In the genomic region with DNA sequence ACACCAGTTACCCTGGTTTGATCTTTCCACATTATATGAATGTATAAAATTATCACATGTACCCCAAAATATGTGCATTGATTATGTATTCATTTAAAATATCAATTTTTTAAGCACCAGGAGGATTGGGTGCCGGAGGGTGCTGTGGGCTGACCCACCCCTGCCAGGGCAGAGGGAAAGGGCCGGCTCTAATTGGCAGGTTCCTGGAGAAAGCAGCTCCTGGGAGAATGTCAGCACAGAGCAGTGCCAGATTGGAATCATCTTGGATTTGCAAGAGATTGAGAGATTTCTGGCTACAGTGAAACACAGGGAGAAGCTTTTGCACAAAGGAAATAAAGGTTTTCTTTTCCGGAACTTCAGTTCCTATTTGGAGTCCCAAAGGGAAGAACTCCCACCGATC, we compare ENCODE assay signal across 22 cellular contexts.
DNase-seq lines count a peak whose midpoint lies in the region; ATAC-seq and TF ChIP-seq lines count a peak whose summit lies in the region.
"Had no signal": no experiment of that assay in that cellular context is flagged by ENCODE, and none has a peak within 500 bp of the region (broad histone marks: within the 10 kb centered on the region; RNA-seq: fewer than 3 reads in every experiment).

No MANE protein-coding gene starts in this region.

- no peak for TF ChIP-seq CTCF in vagina (IDR thresholded peaks at IDR 0.05)

- H3K36me3 Mint-ChIP-seq in activated CD4-positive, alpha-beta T cell treated with anti-CD3 and anti-CD28 coated beads, Interleukin-2, amount 10 ng/mL, durations not matched to agents 24 days and 14 days (ENCODE audit: low read depth), result no peaks in the 10 kb centered on the region
- H3K36me3 Mint-ChIP-seq: CD4-positive, CD25-positive, alpha-beta regulatory T cell; CD8-positive, alpha-beta memory T cell had no signal

- H3K9me3 Mint-ChIP-seq in activated CD4-positive, alpha-beta T cell treated with anti-CD3 and anti-CD28 coated beads, Interleukin-2, amount 10 ng/mL, durations not matched to agents 24 days and 14 days, result no peaks in the 10 kb centered on the region

- H3K9me3 ChIP-seq in vagina, result no peaks in the 10 kb centered on the region
- H3K9me3 ChIP-seq: A549, HAP-1 had no signal

- no peak overlapping the region for H3K27ac Mint-ChIP-seq in activated CD4-positive, alpha-beta T cell treated with anti-CD3 and anti-CD28 coated beads, Interleukin-2, amount 10 ng/mL, durations not matched to agents 24 days and 14 days
- H3K27ac Mint-ChIP-seq: CD4-positive, CD25-positive, alpha-beta regulatory T cell; CD8-positive, alpha-beta memory T cell had no signal

- no peak for TF ChIP-seq POLR2A in vagina (IDR thresholded peaks at IDR 0.05)

- no peak overlapping the region for H3K27ac ChIP-seq in vagina
- H3K27ac ChIP-seq: 22Rv1, A549, GM23248, HL-60 had no signal

- no peak overlapping the region for H3K4me3 Mint-ChIP-seq in activated CD4-positive, alpha-beta T cell treated with anti-CD3 and anti-CD28 coated beads, Interleukin-2, amount 10 ng/mL, durations not matched to agents 24 days and 14 days
- H3K4me3 Mint-ChIP-seq: CD4-positive, CD25-positive, alpha-beta regulatory T cell; CD8-positive, alpha-beta memory T cell had no signal

- peak; percentile 19 for DNase-seq in activated CD4-positive, alpha-beta T cell treated with anti-CD3 and anti-CD28 coated beads, Interleukin-2, amount 10 ng/mL, durations not matched to agents 24 days and 14 days
- DNase-seq in activated CD4-positive, alpha-beta T cell treated with anti-CD3 and anti-CD28 coated beads for 48 hours, result no peak
- DNase-seq in islet precursor cell (peak; percentile 27), sciatic nerve (ENCODE audit: low spot score) (peak; percentile 28), vagina (ENCODE audit: extremely low spot score in 2 of 2) (peak; percentile 10 to 61)
- DNase-seq in activated effector memory CD4-positive, alpha-beta T cell treated with anti-CD3 and anti-CD28 coated beads, Interleukin-2, amount 50 U/mL, for 16 hours, result no peak
- DNase-seq: C1 segment of cervical spinal cord; CD4-positive, CD25-positive, alpha-beta regulatory T cell; CD8-positive, alpha-beta memory T cell; COR-L47; DMS 273 treated with DMSO at 0.1 percent for 48 hours; DMS53; DND-41; EL; GM23248 had no signal

- ATAC-seq in sciatic nerve (no peak), HG03095 (IDR thresholded peaks at IDR 0.05; ENCODE audit: unreplicated experiment) (no peak), HG02938 (IDR thresholded peaks at IDR 0.05; ENCODE audit: unreplicated experiment) (no peak)
- ATAC-seq: A549, GM12878 had no signal

- no peaks in the 10 kb centered on the region for H3K4me1 Mint-ChIP-seq in activated CD4-positive, alpha-beta T cell treated with anti-CD3 and anti-CD28 coated beads, Interleukin-2, amount 10 ng/mL, durations not matched to agents 24 days and 14 days
- H3K4me1 Mint-ChIP-seq: CD4-positive, CD25-positive, alpha-beta regulatory T cell; CD8-positive, alpha-beta memory T cell had no signal

- intact Hi-C loops in activated CD4-positive, alpha-beta T cell treated with anti-CD3 and anti-CD28 coated beads, Interleukin-2, amount 10 ng/mL, durations not matched to agents 24 days and 14 days (cut with micrococcal nuclease), result no loop called here
- intact Hi-C loops in sciatic nerve (cut with DNase I), result no loop called here
- intact Hi-C loops in vagina (cut with DNase I), result no loop called here

- no peaks in the 10 kb centered on the region for H3K27me3 ChIP-seq in vagina

- no peaks in the 10 kb centered on the region for H3K36me3 ChIP-seq in vagina
- H3K36me3 ChIP-seq: HAP-1 had no signal

- H3K4me3 ChIP-seq in vagina, result no peak overlapping the region
- H3K4me3 ChIP-seq: A549, GM12878, GM23248, HAP-1 had no signal

- H3K27me3 Mint-ChIP-seq in activated CD4-positive, alpha-beta T cell treated with anti-CD3 and anti-CD28 coated beads, Interleukin-2, amount 10 ng/mL, durations not matched to agents 24 days and 14 days, result no peaks in the 10 kb centered on the region

- no peaks in the 10 kb centered on the region for H3K4me1 ChIP-seq in vagina
- H3K4me1 ChIP-seq: A549, HAP-1 had no signal

Comparison
In these comparisons a context has a peak if more than half of its experiments do, and no peak if none do; other contexts are left out.
1. DNase-seq: peak in activated CD4-positive, alpha-beta T cell treated with anti-CD3 and anti-CD28 coated beads, Interleukin-2, amount 10 ng/mL, durations not matched to agents 24 days and 14 days (single experiment), islet precursor cell (single experiment), sciatic nerve (single experiment) and vagina (2 of 2); none in activated CD4-positive, alpha-beta T cell treated with anti-CD3 and anti-CD28 coated beads for 48 hours (single experiment) and activated effector memory CD4-positive, alpha-beta T cell treated with anti-CD3 and anti-CD28 coated beads, Interleukin-2, amount 50 U/mL, for 16 hours (single experiment).